Comparison of ENCODE assay signal across 7 cellular contexts in the genomic region with DNA sequence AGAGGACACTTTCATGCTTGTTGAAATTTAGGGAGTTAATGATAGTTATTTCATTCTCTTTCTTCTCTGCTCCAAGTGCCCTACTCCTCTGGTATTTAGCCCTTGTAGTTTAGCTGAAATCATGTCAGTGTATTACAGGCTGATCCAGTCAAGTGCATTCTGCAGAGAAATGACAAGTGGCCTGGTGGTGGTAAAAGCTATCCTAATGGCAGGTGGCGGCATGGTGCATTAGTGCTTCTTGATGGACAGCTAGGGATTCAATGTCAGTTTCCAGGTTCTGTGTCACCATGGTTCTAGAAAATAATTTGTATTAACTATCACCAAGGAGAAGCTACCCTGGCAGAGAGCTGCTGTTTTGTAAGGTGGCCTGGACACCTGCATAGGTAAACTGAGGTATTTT.
"Had no signal": no experiment of that assay in that cellular context is flagged by ENCODE, and none has a peak within 500 bp of the region (broad histone marks: within the 10 kb centered on the region; RNA-seq: fewer than 3 reads in every experiment).

No MANE protein-coding gene starts in this region.

- ATAC-seq: HCT116, HepG2 had no signal

- DNase-seq: GM23248, GOT3, H7, HFFc6, IMR-90 had no signal

- H3K27ac Mint-ChIP-seq: HFFc6 had no signal

- H3K4me3 Mint-ChIP-seq: HFFc6 had no signal

- H3K9me3 Mint-ChIP-seq: HFFc6 had no signal
